Comparison of ENCODE assay signal across 1 cellular context in the genomic region with DNA sequence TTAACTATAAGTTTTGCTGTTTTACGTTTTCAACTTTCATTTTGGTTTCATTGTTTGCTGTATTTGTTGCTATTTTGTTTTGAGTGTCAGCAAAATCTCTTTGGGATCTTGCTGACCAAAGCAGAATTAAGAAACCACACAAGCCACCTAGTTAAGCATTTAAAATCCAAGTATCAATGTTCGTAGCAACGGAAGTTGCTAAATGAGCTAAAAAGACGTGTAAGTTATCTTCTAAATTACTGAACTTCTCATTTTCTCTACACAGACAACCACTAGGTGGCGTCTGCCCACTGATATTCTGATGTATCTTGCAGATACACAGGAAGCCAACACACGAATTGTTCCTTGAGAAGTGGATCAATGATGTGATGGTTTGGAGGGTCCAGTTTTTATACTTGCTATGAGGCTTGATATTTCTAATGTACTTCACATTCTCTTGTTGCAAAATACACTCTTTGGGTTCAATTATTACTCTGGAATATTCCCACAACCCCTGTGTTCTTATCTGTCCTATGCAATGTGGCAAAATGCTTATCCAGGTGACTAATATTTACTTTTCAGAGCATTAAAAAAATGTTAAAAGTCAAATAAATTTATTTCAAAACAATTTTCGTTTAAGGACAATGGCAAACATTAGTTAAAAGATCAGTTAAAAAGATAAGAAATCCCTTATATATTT.
TF ChIP-seq lines count a peak whose summit lies in the region.

No MANE protein-coding gene starts in this region.

TF ChIP-seq in HCT116, 20 proteins besides CTCF, POLR2A, EP300 and RAD21 (continued from another document):
- TF ChIP-seq, protein P1, sequence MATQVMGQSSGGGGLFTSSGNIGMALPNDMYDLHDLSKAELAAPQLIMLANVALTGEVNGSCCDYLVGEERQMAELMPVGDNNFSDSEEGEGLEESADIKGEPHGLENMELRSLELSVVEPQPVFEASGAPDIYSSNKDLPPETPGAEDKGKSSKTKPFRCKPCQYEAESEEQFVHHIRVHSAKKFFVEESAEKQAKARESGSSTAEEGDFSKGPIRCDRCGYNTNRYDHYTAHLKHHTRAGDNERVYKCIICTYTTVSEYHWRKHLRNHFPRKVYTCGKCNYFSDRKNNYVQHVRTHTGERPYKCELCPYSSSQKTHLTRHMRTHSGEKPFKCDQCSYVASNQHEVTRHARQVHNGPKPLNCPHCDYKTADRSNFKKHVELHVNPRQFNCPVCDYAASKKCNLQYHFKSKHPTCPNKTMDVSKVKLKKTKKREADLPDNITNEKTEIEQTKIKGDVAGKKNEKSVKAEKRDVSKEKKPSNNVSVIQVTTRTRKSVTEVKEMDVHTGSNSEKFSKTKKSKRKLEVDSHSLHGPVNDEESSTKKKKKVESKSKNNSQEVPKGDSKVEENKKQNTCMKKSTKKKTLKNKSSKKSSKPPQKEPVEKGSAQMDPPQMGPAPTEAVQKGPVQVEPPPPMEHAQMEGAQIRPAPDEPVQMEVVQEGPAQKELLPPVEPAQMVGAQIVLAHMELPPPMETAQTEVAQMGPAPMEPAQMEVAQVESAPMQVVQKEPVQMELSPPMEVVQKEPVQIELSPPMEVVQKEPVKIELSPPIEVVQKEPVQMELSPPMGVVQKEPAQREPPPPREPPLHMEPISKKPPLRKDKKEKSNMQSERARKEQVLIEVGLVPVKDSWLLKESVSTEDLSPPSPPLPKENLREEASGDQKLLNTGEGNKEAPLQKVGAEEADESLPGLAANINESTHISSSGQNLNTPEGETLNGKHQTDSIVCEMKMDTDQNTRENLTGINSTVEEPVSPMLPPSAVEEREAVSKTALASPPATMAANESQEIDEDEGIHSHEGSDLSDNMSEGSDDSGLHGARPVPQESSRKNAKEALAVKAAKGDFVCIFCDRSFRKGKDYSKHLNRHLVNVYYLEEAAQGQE (IDR thresholded peaks at IDR 0.05; ENCODE audit: low read depth), result no peak
- TF ChIP-seq ELF1 (IDR thresholded peaks at IDR 0.05; ENCODE audit: borderline replicate concordance, low read depth), result no peak
- TF ChIP-seq YY1 (IDR thresholded peaks at IDR 0.05; ENCODE audit: extremely low read depth, insufficient replicate concordance, low read depth, low read length), result no peak
- no peak for TF ChIP-seq ZNF274 (IDR thresholded peaks at IDR 0.05; ENCODE audit: low read depth, low read length)
